Comparison of ENCODE assay signal across 10 cellular contexts in the genomic region with DNA sequence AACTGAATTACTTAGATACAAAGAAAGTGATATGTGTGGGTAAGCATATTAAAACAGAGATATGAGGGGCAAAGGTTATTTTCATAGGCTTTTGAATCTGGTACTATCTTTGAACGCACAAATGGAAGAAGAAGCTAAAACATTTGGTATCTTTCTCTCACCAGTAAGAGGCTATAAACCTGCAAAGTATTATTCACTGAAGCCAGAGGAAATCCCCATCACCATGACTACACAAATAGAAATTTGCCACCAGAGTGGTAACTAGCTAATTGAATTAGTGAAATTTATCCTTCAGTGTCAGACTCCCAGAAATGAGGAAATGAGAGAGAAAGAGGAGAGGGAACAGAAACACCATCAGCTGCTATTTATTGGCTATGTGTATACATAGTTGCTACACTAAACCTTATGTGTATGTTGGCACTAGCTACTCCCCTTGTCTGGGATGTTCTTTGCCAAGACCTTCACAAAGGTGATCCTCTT.
DNase-seq lines count a peak whose midpoint lies in the region; ATAC-seq lines count a peak whose summit lies in the region.
"Had no signal": no experiment of that assay in that cellular context is flagged by ENCODE, and none has a peak within 500 bp of the region (broad histone marks: within the 10 kb centered on the region; RNA-seq: fewer than 3 reads in every experiment).

No MANE protein-coding gene starts in this region.

- POLR2A ChIA-PET in activated CD4-positive, alpha-beta T cell treated with anti-CD3 and anti-CD28 coated beads for 36 hours (lab: Charles Lee): no interaction called here

- no peaks in the 10 kb centered on the region for H3K36me3 Mint-ChIP-seq in activated CD4-positive, alpha-beta T cell treated with anti-CD3 and anti-CD28 coated beads for 36 hours (ENCODE audit: low read depth)

- no peak overlapping the region for H3K27ac Mint-ChIP-seq in activated CD4-positive, alpha-beta T cell treated with anti-CD3 and anti-CD28 coated beads for 36 hours

- CTCF ChIA-PET in activated CD4-positive, alpha-beta T cell treated with anti-CD3 and anti-CD28 coated beads for 36 hours (lab: Charles Lee): no interaction called here

- ATAC-seq in GM18858 (IDR thresholded peaks at IDR 0.05; ENCODE audit: unreplicated experiment): peak; percentile 95
- peak; percentile 96 for ATAC-seq in GM21717 (IDR thresholded peaks at IDR 0.05; ENCODE audit: unreplicated experiment)
- ATAC-seq in HG03432 (IDR thresholded peaks at IDR 0.05; ENCODE audit: unreplicated experiment): peak; percentile 96
- no peak for ATAC-seq in activated CD4-positive, alpha-beta T cell treated with anti-CD3 and anti-CD28 coated beads for 36 hours

- H3K4me1 Mint-ChIP-seq in activated CD4-positive, alpha-beta T cell treated with anti-CD3 and anti-CD28 coated beads for 36 hours: no peaks in the 10 kb centered on the region

- peak; percentile 43 for DNase-seq in kidney tubule cell (ENCODE audit: low spot score)
- DNase-seq in C1 segment of cervical spinal cord (lab: John Stamatoyannopoulos, UW): no peak
- no peak for DNase-seq in activated CD4-positive, alpha-beta T cell treated with anti-CD3 and anti-CD28 coated beads for 36 hours
- DNase-seq in activated naive CD4-positive, alpha-beta T cell (lab: John Stamatoyannopoulos, UW): no peak
- no peak for DNase-seq in stimulated activated CD4-positive, alpha-beta T cell treated with anti-CD3 and anti-CD28 coated beads, Interleukin-2, amount 100 ng/mL, for 24 hours
- DNase-seq: DND-41, NCI-H524 treated with DMSO at 0.1 percent for 48 hours had no signal

- H3K27me3 Mint-ChIP-seq in activated CD4-positive, alpha-beta T cell treated with anti-CD3 and anti-CD28 coated beads for 36 hours: no peaks in the 10 kb centered on the region

- no peak overlapping the region for H3K4me3 Mint-ChIP-seq in activated CD4-positive, alpha-beta T cell treated with anti-CD3 and anti-CD28 coated beads for 36 hours

- intact Hi-C loops in activated CD4-positive, alpha-beta T cell treated with anti-CD3 and anti-CD28 coated beads for 36 hours (cut with DNase I, micrococcal nuclease): no loop called here

- H3K9me3 Mint-ChIP-seq in activated CD4-positive, alpha-beta T cell treated with anti-CD3 and anti-CD28 coated beads for 36 hours (ENCODE audit: low read depth): peaks cover 24% of the 10 kb centered on the region
